In the genomic region with DNA sequence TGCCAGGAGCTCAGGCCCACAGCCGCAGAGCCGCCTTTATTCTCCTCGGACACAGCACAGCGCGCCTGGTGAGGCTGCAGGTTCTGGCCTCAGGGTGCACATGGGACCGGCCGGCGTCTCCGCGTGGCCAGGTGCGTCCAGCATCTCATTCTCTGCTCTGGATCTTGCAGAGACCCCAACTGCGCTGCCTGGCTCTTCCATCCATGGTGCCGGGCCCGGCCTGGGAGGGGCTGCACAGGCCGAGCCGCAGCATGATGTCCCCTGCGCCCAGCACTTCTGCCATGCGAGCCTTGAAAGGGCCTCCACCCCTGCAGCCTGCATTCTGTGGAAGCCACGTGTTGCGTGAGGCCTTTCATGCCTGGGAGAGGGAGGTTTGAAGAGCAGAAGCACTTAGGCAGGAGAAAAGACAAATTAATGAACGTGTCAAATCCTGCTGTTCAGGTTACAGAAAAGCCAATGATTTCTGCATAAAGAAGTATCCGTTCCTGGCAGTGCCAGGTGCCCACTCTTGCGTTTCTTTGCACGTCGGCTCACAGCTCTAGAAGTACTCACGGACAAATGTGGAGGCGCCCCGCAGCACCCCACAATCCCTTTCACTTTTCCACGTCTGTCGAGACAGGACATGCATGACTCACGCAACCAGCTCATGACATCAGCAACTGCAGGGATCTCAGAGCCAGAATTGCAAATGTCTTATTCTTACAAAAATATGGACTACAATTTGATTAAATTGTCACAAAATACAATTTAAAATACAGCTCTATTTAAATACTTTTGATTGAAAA, we compare ENCODE assay signal across 1 cellular context.
TF ChIP-seq lines count a peak whose summit lies in the region.

No MANE protein-coding gene starts in this region.

TF ChIP-seq in K562, 482 proteins besides CTCF, POLR2A, EP300 and RAD21 (continued from another document):
- TF ChIP-seq, protein P1, sequence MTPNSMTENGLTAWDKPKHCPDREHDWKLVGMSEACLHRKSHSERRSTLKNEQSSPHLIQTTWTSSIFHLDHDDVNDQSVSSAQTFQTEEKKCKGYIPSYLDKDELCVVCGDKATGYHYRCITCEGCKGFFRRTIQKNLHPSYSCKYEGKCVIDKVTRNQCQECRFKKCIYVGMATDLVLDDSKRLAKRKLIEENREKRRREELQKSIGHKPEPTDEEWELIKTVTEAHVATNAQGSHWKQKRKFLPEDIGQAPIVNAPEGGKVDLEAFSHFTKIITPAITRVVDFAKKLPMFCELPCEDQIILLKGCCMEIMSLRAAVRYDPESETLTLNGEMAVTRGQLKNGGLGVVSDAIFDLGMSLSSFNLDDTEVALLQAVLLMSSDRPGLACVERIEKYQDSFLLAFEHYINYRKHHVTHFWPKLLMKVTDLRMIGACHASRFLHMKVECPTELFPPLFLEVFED (CRISPR knock-in tag; conservative IDR thresholded peaks at IDR 0.05), result no peak
- TF ChIP-seq JUNB (CRISPR knock-in tag; conservative IDR thresholded peaks at IDR 0.05) (0 out of 2 replicates have a peak, but pooled peaks have one; percentile 32), ZNF699 (CRISPR knock-in tag; IDR thresholded peaks at IDR 0.05; ENCODE audit: insufficient replicate concordance) (no peak), CBX1 (IDR thresholded peaks at IDR 0.05; ENCODE audit: low read depth) (no peak), FOSL1 (tag; conservative IDR thresholded peaks at IDR 0.05) (peak; percentile 37; the same call in 1 of the 2 replicates), KLF1 (tag; IDR thresholded peaks at IDR 0.05) (no peak), JUND (IDR thresholded peaks at IDR 0.05; ENCODE audit: borderline replicate concordance, low read depth, low read length) (no peak), JUND (tag; IDR thresholded peaks at IDR 0.05; ENCODE audit: borderline replicate concordance, low read depth, low read length) (peak; percentile 41; the same call in 1 of the 3 replicates), POLR2AphosphoS2 (IDR thresholded peaks at IDR 0.05; ENCODE audit: low read length) (no peak)
- TF ChIP-seq, protein P2, sequence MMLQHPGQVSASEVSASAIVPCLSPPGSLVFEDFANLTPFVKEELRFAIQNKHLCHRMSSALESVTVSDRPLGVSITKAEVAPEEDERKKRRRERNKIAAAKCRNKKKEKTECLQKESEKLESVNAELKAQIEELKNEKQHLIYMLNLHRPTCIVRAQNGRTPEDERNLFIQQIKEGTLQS (IDR thresholded peaks at IDR 0.05), result peak; percentile 60
- TF ChIP-seq, protein P2 (CRISPR knock-in tag; conservative IDR thresholded peaks at IDR 0.05), result no peak
- TF ChIP-seq, protein P3, sequence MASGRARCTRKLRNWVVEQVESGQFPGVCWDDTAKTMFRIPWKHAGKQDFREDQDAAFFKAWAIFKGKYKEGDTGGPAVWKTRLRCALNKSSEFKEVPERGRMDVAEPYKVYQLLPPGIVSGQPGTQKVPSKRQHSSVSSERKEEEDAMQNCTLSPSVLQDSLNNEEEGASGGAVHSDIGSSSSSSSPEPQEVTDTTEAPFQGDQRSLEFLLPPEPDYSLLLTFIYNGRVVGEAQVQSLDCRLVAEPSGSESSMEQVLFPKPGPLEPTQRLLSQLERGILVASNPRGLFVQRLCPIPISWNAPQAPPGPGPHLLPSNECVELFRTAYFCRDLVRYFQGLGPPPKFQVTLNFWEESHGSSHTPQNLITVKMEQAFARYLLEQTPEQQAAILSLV (tag; IDR thresholded peaks at IDR 0.05), result no peak
